ENCODE assay signal across 14 cellular contexts in the genomic region with DNA sequence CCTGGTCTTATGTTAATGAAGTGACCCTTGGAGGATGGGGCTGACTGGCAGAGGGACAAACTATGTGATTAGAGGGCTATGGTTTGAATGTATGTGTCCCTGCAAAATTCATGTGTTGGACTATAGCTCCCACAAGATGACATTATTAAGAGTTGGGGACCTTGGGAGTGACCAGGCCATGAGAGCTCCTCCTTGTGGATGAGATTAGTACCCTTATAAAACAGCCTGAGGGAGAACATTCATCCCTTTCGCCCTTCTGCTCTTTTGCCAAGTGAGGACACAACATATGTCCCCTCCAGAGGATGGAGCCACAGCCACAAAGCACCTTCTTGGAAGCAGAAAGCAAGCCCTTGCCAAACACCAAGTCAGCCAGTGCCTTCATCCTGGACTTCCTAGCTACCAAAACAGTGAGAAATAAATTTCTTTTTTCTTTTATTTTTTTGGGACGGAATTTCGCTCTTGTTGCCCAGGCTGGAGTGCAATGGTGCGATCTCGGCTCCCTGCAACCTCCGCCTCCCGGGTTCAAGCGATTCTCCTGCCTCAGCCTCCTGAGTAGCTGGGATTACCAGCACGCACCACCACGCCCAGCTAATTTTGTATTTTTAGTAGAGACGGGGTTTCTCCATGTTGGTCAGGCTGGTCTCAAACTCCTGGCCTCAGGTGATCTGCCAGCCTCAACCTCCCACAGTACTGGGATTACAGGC. TPM values are rescaled to one million over a fixed set of nuclear protein-coding genes. Genes with fewer than 3 reads are reported as not detected.
A peak's percentile ranks its signal among the peaks of the same experiment; 100 is the strongest.
DNase-seq lines count a peak whose midpoint lies in the region; ATAC-seq, FAIRE-seq and TF ChIP-seq lines count a peak whose summit lies in the region.
"Not testable (repeated sequence)": the region's sequence is repeated elsewhere in the genome, so short reads cannot be mapped to it uniquely, and the experiment has no call there.
"Had no signal": no experiment of that assay in that cellular context is flagged by ENCODE, and none has a peak within 500 bp of the region (broad histone marks: within the 10 kb centered on the region; RNA-seq: fewer than 3 reads in every experiment).

No MANE protein-coding gene starts in this region.

- H3K4me3 ChIP-seq in AG04450 (ENCODE audit: low read depth, low read length); GM12865 (ENCODE audit: low read depth, low read length); Loucy (ENCODE audit: low read length, poor library complexity, severe bottlenecking); Panc1 (ENCODE audit: low read depth in 2 of 2, low read length in 2 of 2); astrocyte (ENCODE audit: insufficient read depth, low read depth, low read length); hepatocyte: not testable (repeated sequence)

- not testable (repeated sequence) for H3K9me3 ChIP-seq in AG04450 (ENCODE audit: control insufficient read depth, insufficient read depth, low read length); Loucy (ENCODE audit: insufficient read depth, low read depth, low read length); Panc1 (ENCODE audit: control insufficient read depth, insufficient read depth, low read depth, low read length); astrocyte (ENCODE audit: insufficient read depth, low read depth, low read length); hepatocyte (ENCODE audit: low read depth)

- BruUV-seq in Panc1 (replicated peaks; lab: Mats Ljungman, UMichigan), result not testable (repeated sequence)

- not testable (repeated sequence) for H3K4me1 Mint-ChIP-seq in astrocyte (ENCODE audit: low read depth, unreplicated experiment); neural crest cell

- H3K9ac ChIP-seq in Loucy (ENCODE audit: low read depth, low read length, poor library complexity, severe bottlenecking); astrocyte (ENCODE audit: low read length): not testable (repeated sequence)

- H3F3A ChIP-seq in Loucy (ENCODE audit: low read depth), result not testable (repeated sequence)

- POLR2A ChIA-PET in AG04450 (lab: Yijun Ruan, JAX), result not testable (repeated sequence)
- POLR2A ChIA-PET in Panc1 (lab: Charles Lee), result interaction anchor here (0.6 kb wide), 1 partner anchor 143 kb away, joined by 5 read pairs; no protein-coding TSS in a partner anchor

- TF ChIP-seq CTCF in AG04450 (IDR thresholded peaks at IDR 0.05; ENCODE audit: low read depth, low read length) (peak; percentile 24; the same call in 1 of the 2 replicates), GM12865 (IDR thresholded peaks at IDR 0.05; ENCODE audit: insufficient read depth, low read depth, low read length, missing control alignments) (peak; percentile 0), Loucy (conservative IDR thresholded peaks at IDR 0.05; ENCODE audit: low read length) (peak; percentile 46), Panc1 (IDR thresholded peaks at IDR 0.05) (peak; percentile 35), astrocyte (IDR thresholded peaks at IDR 0.05; ENCODE audit: insufficient read depth, low read depth, low read length) (peak; percentile 16), neural crest cell (conservative IDR thresholded peaks at IDR 0.05) (peak; percentile 36)
- not testable (repeated sequence) for TF ChIP-seq CTCF in hepatocyte (IDR thresholded peaks at IDR 0.05; ENCODE audit: poor library complexity)

- not testable (repeated sequence) for H3K36me3 ChIP-seq in Loucy (ENCODE audit: insufficient read depth, low read length); Panc1 (ENCODE audit: control insufficient read depth, insufficient read depth, low read length); astrocyte (ENCODE audit: insufficient read depth, low read length); hepatocyte (replicated peaks; ENCODE audit: insufficient read depth, low read depth)

- H3K27ac Mint-ChIP-seq in astrocyte (ENCODE audit: unreplicated experiment); neural crest cell (ENCODE audit: unreplicated experiment): not testable (repeated sequence)

- in situ Hi-C loops in Panc1 (cut with HindIII; ENCODE audit: low pct_unique_long_range_greater_than_20kb, low sequenced_read_pairs), result not testable (repeated sequence)

- not testable (repeated sequence) for H2AFZ ChIP-seq in Loucy (ENCODE audit: low read length); astrocyte (ENCODE audit: low read depth, low read length); hepatocyte

- not testable (repeated sequence) for H3K9me2 ChIP-seq in Loucy (replicated peaks; ENCODE audit: low read depth, low read length); hepatocyte (replicated peaks; ENCODE audit: insufficient read depth)

- not testable (repeated sequence) for H3K36me3 Mint-ChIP-seq in astrocyte (ENCODE audit: low read depth, unreplicated experiment); neural crest cell (ENCODE audit: low read depth)

- H3K4me2 ChIP-seq in Loucy (ENCODE audit: low read depth, low read length, poor library complexity, severe bottlenecking); astrocyte (ENCODE audit: low read length): not testable (repeated sequence)
- peak overlapping the region; percentile 20 for H3K4me2 ChIP-seq in hepatocyte

- H3K79me2 ChIP-seq in Loucy (ENCODE audit: insufficient read depth, low read length); astrocyte (ENCODE audit: insufficient read depth, low read length); hepatocyte: not testable (repeated sequence)

- not testable (repeated sequence) for H3K27me3 ChIP-seq in AG04450 (ENCODE audit: control insufficient read depth, insufficient read depth, low read length); Loucy (ENCODE audit: insufficient read depth, low read length, poor library complexity, severe bottlenecking); Panc1 (ENCODE audit: control insufficient read depth, insufficient read depth, low read length); astrocyte (ENCODE audit: insufficient read depth, low read length); hepatocyte

- 94% methylated on average over 9 of the region's 11 CpGs for WGBS in hepatocyte (ENCODE audit: low lambda C conversion rate, missing lambda C conversion rate)

- H3K4me1 ChIP-seq in Loucy (ENCODE audit: insufficient read depth, low read length, poor library complexity, severe bottlenecking); Panc1 (ENCODE audit: control insufficient read depth, insufficient read depth, low read length); astrocyte (ENCODE audit: insufficient read depth, low read length): not testable (repeated sequence)
- H3K4me1 ChIP-seq in hepatocyte (ENCODE audit: insufficient read depth), result peaks cover 11% of the 10 kb centered on the region

- H3K27ac ChIP-seq in AG04450 (ENCODE audit: low read depth, low read length); Panc1 (ENCODE audit: low read length); astrocyte (ENCODE audit: low read depth, low read length): not testable (repeated sequence)
- peak overlapping the region; percentile 86 for H3K27ac ChIP-seq in hepatocyte

- ATAC-seq in Panc1, result not testable (repeated sequence)

- not testable (repeated sequence) for H4K20me1 ChIP-seq in Loucy (ENCODE audit: insufficient read depth, low read length, poor library complexity, severe bottlenecking); astrocyte (ENCODE audit: insufficient read depth, low read length); hepatocyte (ENCODE audit: insufficient read depth, poor library complexity, severe bottlenecking)

- not testable (repeated sequence) for DNase-seq in AG04450 (ENCODE audit: low read depth, low spot score); GM12865 (ENCODE audit: low read depth); Panc1 (ENCODE audit: low read depth, low spot score); astrocyte (ENCODE audit: low read depth); hepatocyte (ENCODE audit: low spot score); neural crest cell (ENCODE audit: low read depth, low spot score)
- DNase-seq in erythroblast (lab: John Stamatoyannopoulos, UW), result peak; percentile 45

- not testable (repeated sequence) for H3K27me3 Mint-ChIP-seq in astrocyte (ENCODE audit: low read depth, unreplicated experiment)
- peaks cover 34% of the 10 kb centered on the region for H3K27me3 Mint-ChIP-seq in neural crest cell (ENCODE audit: low read depth)

- CTCF ChIA-PET in AG04450 (lab: Charles Lee), result interaction anchor here (0.6 kb wide), 1 partner anchor 128 kb away, joined by 4 read pairs; no protein-coding TSS in a partner anchor
- CTCF ChIA-PET in Panc1 (lab: Charles Lee), result not testable (repeated sequence)

- FAIRE-seq in astrocyte (lab: Jason Lieb, UNC), result not testable (repeated sequence)

- intact Hi-C loops in Panc1 (cut with micrococcal nuclease; ENCODE audit: unreplicated experiment), result not testable (repeated sequence)

- H3K9me3 Mint-ChIP-seq in astrocyte (ENCODE audit: unreplicated experiment); neural crest cell: not testable (repeated sequence)

- not testable (repeated sequence) for TF ChIP-seq POLR2A in erythroblast (IDR thresholded peaks at IDR 0.05; ENCODE audit: low read length)

- not testable (repeated sequence) for H3K4me3 Mint-ChIP-seq in astrocyte (ENCODE audit: unreplicated experiment); neural crest cell

RNA-seq across cellular contexts. Expression of gene NGDN, which starts 12.5 kb away (rescaled TPM):
- polyA plus RNA-seq in AG04450 (2011; rRNA removed), result 43.3 and 49.8 TPM in 2 replicates
- polyA minus RNA-seq in AG04450 (2011; rRNA and poly(A)+ RNA removed), result 27.0 and 31.0 TPM in 2 replicates
- 24.7 TPM for total RNA-seq in Panc1 (2021; ENCODE audit: unreplicated experiment)
- polyA plus RNA-seq in Panc1 (2012; ENCODE audit: insufficient read length), result 24.1 TPM
- 28.6 and 31.2 TPM in 2 replicates for total RNA-seq in astrocyte
- 39.5 and 47.6 TPM in 2 replicates for total RNA-seq in hepatocyte
- 47.2 and 51.3 TPM in 2 replicates for polyA plus RNA-seq in hepatocyte
- 53.3 and 54.7 TPM in 2 replicates for total RNA-seq in neural crest cell

RNA-seq across cellular contexts. Expression of gene MYH7, which starts 21.6 kb away (rescaled TPM):
- polyA plus RNA-seq in AG04450 (2011; rRNA removed) (not detected in 2 replicates), hepatocyte (0.23 TPM in 1 of 2 replicates, not detected in the other)
- not detected in 2 replicates for polyA minus RNA-seq in AG04450 (2011; rRNA and poly(A)+ RNA removed)
- total RNA-seq in Panc1 (2021; ENCODE audit: unreplicated experiment) (not detected), astrocyte (not detected in 2 replicates), hepatocyte (0.04 TPM in 1 of 2 replicates, not detected in the other), neural crest cell (0.05 TPM in 1 of 2 replicates, not detected in the other)
- polyA plus RNA-seq in Panc1 (2012; ENCODE audit: insufficient read length), result not detected
- total RNA-seq: activated B cell treated with CpG ODN at 0.5 μM for 24 hours; CD4-positive, alpha-beta memory T cell; renal cortical epithelial cell; subcutaneous adipose tissue; T-cell had no signal
- polyA plus RNA-seq: CD4-positive, alpha-beta memory T cell; urinary bladder had no signal

RNA-seq across cellular contexts. Expression of gene MYH6, which starts 49.0 kb away (rescaled TPM):
- polyA plus RNA-seq in AG04450 (2011; rRNA removed), result not detected in 2 replicates
- polyA minus RNA-seq in AG04450 (2011; rRNA and poly(A)+ RNA removed), result not detected in 2 replicates
- not detected for total RNA-seq in Panc1 (2021; ENCODE audit: unreplicated experiment)
- not detected for polyA plus RNA-seq in Panc1 (2012; ENCODE audit: insufficient read length)
- not detected in 2 replicates for total RNA-seq in astrocyte
- total RNA-seq in hepatocyte, result not detected in 2 replicates
- 0.44 and 0.97 TPM in 2 replicates for polyA plus RNA-seq in hepatocyte
- not detected in 2 replicates for total RNA-seq in neural crest cell
- total RNA-seq: activated B cell treated with CpG ODN at 0.5 μM for 24 hours; CD4-positive, alpha-beta memory T cell; renal cortical epithelial cell; subcutaneous adipose tissue; T-cell had no signal
- polyA plus RNA-seq: CD4-positive, alpha-beta memory T cell; urinary bladder had no signal
